9 cellular contexts compared by ENCODE assay signal in the genomic region with DNA sequence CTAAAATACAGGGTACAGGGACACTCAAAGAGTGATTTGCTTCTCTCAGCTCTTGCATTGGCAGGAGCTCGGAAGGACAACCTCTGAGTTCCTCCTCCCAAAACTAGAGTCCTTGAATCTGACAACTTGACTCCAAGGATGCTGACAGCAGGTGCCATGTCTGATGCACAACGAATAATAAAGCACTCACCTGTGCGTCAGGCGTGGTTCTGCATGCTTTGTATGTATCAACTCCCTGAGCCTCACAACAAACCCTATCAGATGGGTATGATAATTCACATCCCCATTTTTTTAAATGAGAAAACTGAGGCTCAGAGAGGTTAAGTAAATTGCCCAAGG. TPM values are rescaled to one million over a fixed set of nuclear protein-coding genes. Genes with fewer than 3 reads are reported as not detected.
DNase-seq lines count a peak whose midpoint lies in the region; ATAC-seq and TF ChIP-seq lines count a peak whose summit lies in the region.
"Had no signal": no experiment of that assay in that cellular context is flagged by ENCODE, and none has a peak within 500 bp of the region (broad histone marks: within the 10 kb centered on the region; RNA-seq: fewer than 3 reads in every experiment).

No MANE protein-coding gene starts in this region.

- H3K4me3 ChIP-seq in CD8-positive, alpha-beta memory T cell (ENCODE audit: low read length): peak overlapping the region; percentile 74
- peak overlapping the region; percentile 71 for H3K4me3 ChIP-seq in Karpas-422 (ENCODE audit: low read length)
- no peak overlapping the region for H3K4me3 ChIP-seq in osteoblast (ENCODE audit: insufficient read depth, low read length)

- H3K79me2 ChIP-seq in Karpas-422 (ENCODE audit: low read length): peaks cover 16% of the 10 kb centered on the region
- no peaks in the 10 kb centered on the region for H3K79me2 ChIP-seq in osteoblast (ENCODE audit: insufficient read depth, low read length)

- CTCF ChIA-PET in CD8-positive, alpha-beta memory T cell (lab: Charles Lee): interaction anchor here (1.4 to 11.3 kb wide), 8 partner anchors 10 to 36 kb away, joined by 3 to 76 read pairs (median 6); no protein-coding TSS in a partner anchor

- H3K9ac ChIP-seq in Karpas-422 (ENCODE audit: low read length): peak overlapping the region; percentile 85

- no peaks in the 10 kb centered on the region for H3K36me3 ChIP-seq in CD8-positive, alpha-beta memory T cell (ENCODE audit: insufficient read depth, low read length)
- H3K36me3 ChIP-seq in Karpas-422 (ENCODE audit: insufficient read depth, low read length) (no peaks in the 10 kb centered on the region), osteoblast (ENCODE audit: insufficient read depth, low read length) (no peaks in the 10 kb centered on the region)

- H4K20me1 ChIP-seq in Karpas-422 (ENCODE audit: insufficient read depth, low read depth, low read length) (peaks cover 14% of the 10 kb centered on the region; the same call in 1 of the 2 replicates), osteoblast (ENCODE audit: insufficient read depth, low read length) (no peaks in the 10 kb centered on the region)

- H3K4me1 Mint-ChIP-seq in CD8-positive, alpha-beta memory T cell: peaks cover 86 to 90% (median 86%) of the 10 kb centered on the region in 3 donors
- H3K4me1 Mint-ChIP-seq in central memory CD8-positive, alpha-beta T cell: peaks cover 92% of the 10 kb centered on the region

- peaks cover 6 to 58% (median 10%) of the 10 kb centered on the region in 3 donors for H3K36me3 Mint-ChIP-seq in CD8-positive, alpha-beta memory T cell
- H3K36me3 Mint-ChIP-seq in central memory CD8-positive, alpha-beta T cell (ENCODE audit: insufficient read depth): peaks cover 52% of the 10 kb centered on the region

- H2AFZ ChIP-seq in Karpas-422 (ENCODE audit: low read length) (no peak overlapping the region), osteoblast (ENCODE audit: low read length) (no peak overlapping the region)

- peak overlapping the region; percentile 96 to 100 (median 99) for H3K4me3 Mint-ChIP-seq in CD8-positive, alpha-beta memory T cell
- H3K4me3 Mint-ChIP-seq in central memory CD8-positive, alpha-beta T cell: peak overlapping the region; percentile 92

- H3K4me2 ChIP-seq in Karpas-422 (ENCODE audit: low read depth, low read length, poor library complexity, severe bottlenecking) (peak overlapping the region; percentile 76), osteoblast (ENCODE audit: insufficient read depth, low read length) (peak overlapping the region; percentile 76)

- H3K27ac Mint-ChIP-seq in CD8-positive, alpha-beta memory T cell: peak overlapping the region; percentile 98 to 100 (median 100)
- peak overlapping the region; percentile 94 for H3K27ac Mint-ChIP-seq in central memory CD8-positive, alpha-beta T cell (ENCODE audit: low read depth)

- peaks cover 75% of the 10 kb centered on the region for H3K4me1 ChIP-seq in CD8-positive, alpha-beta memory T cell (ENCODE audit: insufficient read depth, low read length)
- H3K4me1 ChIP-seq in Karpas-422 (ENCODE audit: low read length): peaks cover 95% of the 10 kb centered on the region
- peaks cover 20% of the 10 kb centered on the region for H3K4me1 ChIP-seq in osteoblast (ENCODE audit: insufficient read depth, low read length)

- POLR2A ChIA-PET in CD8-positive, alpha-beta memory T cell (lab: Charles Lee): interaction anchor here (1.0 to 11.0 kb wide), 4 partner anchors 11 to 37 kb away, joined by 3 to 189 read pairs (median 15); no protein-coding TSS in a partner anchor

- H3K27ac ChIP-seq in CD8-positive, alpha-beta memory T cell (ENCODE audit: low read depth, low read length): peak overlapping the region; percentile 96
- peak overlapping the region; percentile 99 for H3K27ac ChIP-seq in Karpas-422 (ENCODE audit: low read length)
- peak overlapping the region; percentile 86 for H3K27ac ChIP-seq in osteoblast (ENCODE audit: low read depth, low read length)

- H3K9me3 ChIP-seq in CD8-positive, alpha-beta memory T cell (ENCODE audit: low read length): no peaks in the 10 kb centered on the region
- H3K9me3 ChIP-seq in Karpas-422 (ENCODE audit: low read length) (no peaks in the 10 kb centered on the region), osteoblast (ENCODE audit: low read depth, low read length) (no peaks in the 10 kb centered on the region)

- H3K9me3 Mint-ChIP-seq in CD8-positive, alpha-beta memory T cell: no peaks in the 10 kb centered on the region
- no peaks in the 10 kb centered on the region for H3K9me3 Mint-ChIP-seq in central memory CD8-positive, alpha-beta T cell

- no peaks in the 10 kb centered on the region for H3K9me2 ChIP-seq in Karpas-422 (replicated peaks; ENCODE audit: insufficient read depth, low read length)

- peaks cover 0 to 2% of the 10 kb centered on the region in 2 donors for H3K27me3 Mint-ChIP-seq in CD8-positive, alpha-beta memory T cell
- no peaks in the 10 kb centered on the region for H3K27me3 Mint-ChIP-seq in central memory CD8-positive, alpha-beta T cell

- no peak for DNase-seq in CD8-positive, alpha-beta memory T cell
- DNase-seq in Karpas-422 (no peak), osteoblast (ENCODE audit: insufficient read length, low spot score, missing footprints) (no peak), activated gamma-delta T cell treated with Interleukin-2 at 50 U/mL for 16 hours (no peak), NCI-H128 (lab: John Stamatoyannopoulos, UW; ENCODE audit: unreplicated experiment) (no peak), H4 (ENCODE audit: low spot score) (no peak)
- DNase-seq in central memory CD8-positive, alpha-beta T cell (ENCODE audit: low spot score in 2 of 2): no peak

- ATAC-seq in central memory CD8-positive, alpha-beta T cell (replicated peaks; ENCODE audit: extremely low read depth, poor library complexity, severe bottlenecking): peak; percentile 0
- ATAC-seq in GM21529 (IDR thresholded peaks at IDR 0.05; ENCODE audit: unreplicated experiment): no peak

- no peak for TF ChIP-seq CTCF in osteoblast (IDR thresholded peaks at IDR 0.05; ENCODE audit: extremely low read depth, low read depth, low read length)

- H3K27me3 ChIP-seq in CD8-positive, alpha-beta memory T cell (ENCODE audit: insufficient read depth, low read length, poor library complexity, severe bottlenecking): no peaks in the 10 kb centered on the region
- H3K27me3 ChIP-seq in Karpas-422 (ENCODE audit: low read length) (no peaks in the 10 kb centered on the region), osteoblast (ENCODE audit: insufficient read depth, low read length) (peaks cover 2% of the 10 kb centered on the region)

RNA-seq across cellular contexts. Expression of a gene that starts 1.4 kb away (rescaled TPM):
- 100 to 1,000 TPM; 204 to 206 TPM for total RNA-seq in CD8-positive, alpha-beta memory T cell
- 589 TPM for polyA plus RNA-seq in CD8-positive, alpha-beta memory T cell
- total RNA-seq in Karpas-422 (2014; rRNA removed; shearing (Covaris generic); ENCODE audit: low replicate concordance): 117 and 184 TPM in 2 replicates
- 0.72 and 1.8 TPM in 2 replicates for total RNA-seq in osteoblast
- 0.10 TPM in 1 of 2 replicates, not detected in the other for total RNA-seq in H4 (2014; rRNA removed; shearing (Covaris generic))

RNA-seq across cellular contexts. Expression of a gene that starts 32.8 kb away (rescaled TPM):
- total RNA-seq in CD8-positive, alpha-beta memory T cell: under 1 TPM; 0.59 to 0.91 TPM
- polyA plus RNA-seq in CD8-positive, alpha-beta memory T cell: not detected
- total RNA-seq in Karpas-422 (2014; rRNA removed; shearing (Covaris generic); ENCODE audit: low replicate concordance): 0.19 and 1.2 TPM in 2 replicates
- under 0.01 TPM in 1 of 2 replicates, not detected in the other for total RNA-seq in osteoblast
- total RNA-seq in H4 (2014; rRNA removed; shearing (Covaris generic)): 0.06 and 0.51 TPM in 2 replicates
- total RNA-seq: right cardiac atrium had no signal

Comparison
In these comparisons a context has a peak if more than half of its experiments do, and no peak if none do; other contexts are left out.
1. RNA of a gene that starts 1.4 kb away (total RNA-seq): 204 to 206 TPM in CD8-positive, alpha-beta memory T cell and 117 to 184 TPM in Karpas-422; 0.72 to 1.8 TPM in osteoblast and 0.10 TPM in H4; every median in the first group is over 10 times any median in the second.
2. Peak in every context shown above with its lines, with median percentiles within 50 percentile points of each other: H3K27ac ChIP-seq.